In the genomic region with DNA sequence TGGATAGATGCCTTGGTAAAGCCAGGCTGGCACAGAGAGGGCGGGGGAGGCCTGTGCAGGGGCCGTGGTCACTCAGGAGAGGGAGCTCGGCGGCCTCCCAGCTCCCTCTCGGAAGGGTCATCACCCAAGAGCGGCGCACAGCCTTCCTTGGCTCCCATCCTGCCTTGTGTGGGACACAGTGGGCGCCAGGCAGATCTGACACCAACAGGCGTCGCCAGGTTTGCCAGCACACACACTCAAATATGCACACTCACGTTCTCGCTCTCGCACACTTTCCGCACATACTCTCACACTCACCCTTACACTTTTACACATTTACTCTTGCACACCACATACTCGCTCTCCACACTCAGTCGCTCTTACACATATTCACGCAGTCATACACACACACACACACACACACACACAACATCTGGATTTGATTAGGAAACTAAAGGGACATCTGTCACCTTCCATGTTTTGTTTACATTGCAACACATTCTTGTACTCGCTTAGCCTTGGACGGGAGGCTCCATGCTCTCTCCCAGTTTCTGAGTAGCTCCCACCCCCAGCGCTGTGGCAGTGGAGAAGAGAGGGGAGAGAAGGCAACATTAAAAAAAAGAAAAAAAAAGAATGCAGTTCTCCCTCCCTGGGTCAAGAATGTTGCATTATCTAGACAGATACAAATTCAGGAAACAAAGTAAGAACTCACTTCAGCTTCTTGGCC, we compare ENCODE assay signal across 24 cellular contexts. TPM values are rescaled to one million over a fixed set of nuclear protein-coding genes. Genes with fewer than 3 reads are reported as not detected.
DNase-seq lines count a peak whose midpoint lies in the region; ATAC-seq, FAIRE-seq and TF ChIP-seq lines count a peak whose summit lies in the region.
"Had no signal": no experiment of that assay in that cellular context is flagged by ENCODE, and none has a peak within 500 bp of the region (broad histone marks: within the 10 kb centered on the region; RNA-seq: fewer than 3 reads in every experiment).

No MANE protein-coding gene starts in this region.

- no peaks in the 10 kb centered on the region for H3K9me3 Mint-ChIP-seq in stimulated activated naive CD8-positive, alpha-beta T cell treated with anti-CD3 and anti-CD28 coated beads, Interleukin-15, Interleukin-2, amounts not matched to agents 100 ng/mL and 50 ng/mL, for 24 hours
- H3K9me3 Mint-ChIP-seq in endothelial cell (ENCODE audit: unreplicated experiment): peaks cover 9% of the 10 kb centered on the region
- H3K9me3 Mint-ChIP-seq in nephron: no peaks in the 10 kb centered on the region
- H3K9me3 Mint-ChIP-seq: T-cell had no signal

- DNase-seq in stimulated activated naive CD8-positive, alpha-beta T cell treated with anti-CD3 and anti-CD28 coated beads, Interleukin-15, Interleukin-2, amounts not matched to agents 100 U/mL and 50 U/mL, for 24 hours: no peak
- DNase-seq in endothelial cell (ENCODE audit: low spot score) (no peak), urothelium cell line (ENCODE audit: low spot score) (no peak), omental fat pad (ENCODE audit: low spot score) (no peak)
- DNase-seq: activated CD4-positive, CD25-positive, alpha-beta regulatory T cell treated with anti-CD3 and anti-CD28 coated beads, Interleukin-2, amount 50 U/mL, for 72 hours; activated T-cell treated with anti-CD3 and anti-CD28 coated beads, Interleukin-2, amount 50 U/mL, for 1 hour; colonic mucosa; DMS153; GF-D8; hippocampal formation; KG1; MV-4-11; NCI-H187; NCI-H226; NCI-H774; retina; T-cell; uterus had no signal

- H3K27me3 Mint-ChIP-seq in stimulated activated naive CD8-positive, alpha-beta T cell treated with anti-CD3 and anti-CD28 coated beads, Interleukin-15, Interleukin-2, amounts not matched to agents 100 ng/mL and 50 ng/mL, for 24 hours: no peaks in the 10 kb centered on the region
- H3K27me3 Mint-ChIP-seq in endothelial cell (ENCODE audit: unreplicated experiment): peaks cover 3% of the 10 kb centered on the region
- H3K27me3 Mint-ChIP-seq in nephron (ENCODE audit: low read depth): no peaks in the 10 kb centered on the region

- TF ChIP-seq CTCF in endothelial cell (IDR thresholded peaks at IDR 0.05; ENCODE audit: unreplicated experiment): no peak
- no peak for TF ChIP-seq CTCF in nephron (IDR thresholded peaks at IDR 0.05; ENCODE audit: unreplicated experiment in 3 of 3)
- no peak for TF ChIP-seq CTCF in omental fat pad (IDR thresholded peaks at IDR 0.05)

- no peak for ATAC-seq in stimulated activated naive CD8-positive, alpha-beta T cell treated with anti-CD3 and anti-CD28 coated beads, Interleukin-15, Interleukin-2, amounts not matched to agents 100 U/mL and 50 U/mL, for 24 hours
- ATAC-seq in HG03565 (IDR thresholded peaks at IDR 0.05; ENCODE audit: unreplicated experiment) (no peak), SK-N-SH treated with all-trans-retinoic acid at 6 μM for 48 hours (no peak), omental fat pad (ENCODE audit: low FRiP score) (no peak)
- ATAC-seq: T-cell had no signal

- no peak overlapping the region for H3K4me3 Mint-ChIP-seq in stimulated activated naive CD8-positive, alpha-beta T cell treated with anti-CD3 and anti-CD28 coated beads, Interleukin-15, Interleukin-2, amounts not matched to agents 100 ng/mL and 50 ng/mL, for 24 hours
- H3K4me3 Mint-ChIP-seq in endothelial cell (ENCODE audit: unreplicated experiment) (peak overlapping the region; percentile 43), nephron (no peak overlapping the region)
- H3K4me3 Mint-ChIP-seq: T-cell had no signal

- peak; percentile 80 for FAIRE-seq in urothelium cell line (lab: Jason Lieb, UNC)
- FAIRE-seq: bronchial epithelial cell, endometrium had no signal

- peaks cover 8% of the 10 kb centered on the region for H3K4me1 Mint-ChIP-seq in stimulated activated naive CD8-positive, alpha-beta T cell treated with anti-CD3 and anti-CD28 coated beads, Interleukin-15, Interleukin-2, amounts not matched to agents 100 ng/mL and 50 ng/mL, for 24 hours (ENCODE audit: low read depth)
- H3K4me1 Mint-ChIP-seq in endothelial cell (ENCODE audit: unreplicated experiment) (peaks cover 33% of the 10 kb centered on the region), nephron (peaks cover 25% of the 10 kb centered on the region)

- H3K36me3 Mint-ChIP-seq in stimulated activated naive CD8-positive, alpha-beta T cell treated with anti-CD3 and anti-CD28 coated beads, Interleukin-15, Interleukin-2, amounts not matched to agents 100 ng/mL and 50 ng/mL, for 24 hours (ENCODE audit: low read depth): no peaks in the 10 kb centered on the region
- H3K36me3 Mint-ChIP-seq in endothelial cell (ENCODE audit: low read depth, unreplicated experiment): peaks cover 16% of the 10 kb centered on the region
- H3K36me3 Mint-ChIP-seq in nephron (ENCODE audit: low read depth): no peaks in the 10 kb centered on the region
- H3K36me3 Mint-ChIP-seq: T-cell had no signal

- peak overlapping the region; percentile 2 for H3K27ac Mint-ChIP-seq in stimulated activated naive CD8-positive, alpha-beta T cell treated with anti-CD3 and anti-CD28 coated beads, Interleukin-15, Interleukin-2, amounts not matched to agents 100 ng/mL and 50 ng/mL, for 24 hours
- H3K27ac Mint-ChIP-seq in endothelial cell (ENCODE audit: unreplicated experiment): peak overlapping the region; percentile 20
- peak overlapping the region in 2 of 3 experiments; percentile 2 to 51 for H3K27ac Mint-ChIP-seq in nephron
- H3K27ac Mint-ChIP-seq: T-cell had no signal

TF ChIP-seq in SK-N-SH treated with all-trans-retinoic acid at 6 μM for 48 hours, 23 proteins besides CTCF, POLR2A, EP300 and RAD21:
- TF ChIP-seq PPARA (CRISPR knock-in tag; IDR thresholded peaks at IDR 0.05; ENCODE audit: borderline replicate concordance): no peak
- TF ChIP-seq TOX (CRISPR knock-in tag; IDR thresholded peaks at IDR 0.05; ENCODE audit: borderline replicate concordance): no peak
- TF ChIP-seq SNAI2 (CRISPR knock-in tag; IDR thresholded peaks at IDR 0.05): no peak

RNA-seq across cellular contexts. Expression of gene CHMP1B, which starts 10.5 kb away (rescaled TPM):
- 38.5 TPM for total RNA-seq in endothelial cell (ENCODE audit: unreplicated experiment)
- 10 to 100 TPM; 32.5 to 80.5 (median 44.5) TPM for total RNA-seq in omental fat pad

RNA-seq across cellular contexts. Expression of gene MPPE1, which starts 46.4 kb away (rescaled TPM):
- total RNA-seq in endothelial cell (ENCODE audit: unreplicated experiment) (32.8 TPM), omental fat pad (10 to 100 TPM; 11.0 to 49.2 (median 28.8) TPM)
